ENCODE assay signal across 1 cellular context in genomic region chr7:106721816-106722785, GRCh38.
TF ChIP-seq lines count a peak whose summit lies in the region.

No MANE protein-coding gene starts in this region.

TF ChIP-seq in GM12878, 131 proteins besides CTCF, POLR2A, EP300 and RAD21 (continued from another document):
- TF ChIP-seq POLR2AphosphoS2 (IDR thresholded peaks at IDR 0.05; ENCODE audit: low read depth, low read length), result no peak
- TF ChIP-seq HDAC6 (IDR thresholded peaks at IDR 0.05; ENCODE audit: unreplicated experiment), result no peak
- TF ChIP-seq CBFB (IDR thresholded peaks at IDR 0.05; ENCODE audit: low read depth), result no peak
